Comparison of ENCODE assay signal across 9 cellular contexts in the genomic region with DNA sequence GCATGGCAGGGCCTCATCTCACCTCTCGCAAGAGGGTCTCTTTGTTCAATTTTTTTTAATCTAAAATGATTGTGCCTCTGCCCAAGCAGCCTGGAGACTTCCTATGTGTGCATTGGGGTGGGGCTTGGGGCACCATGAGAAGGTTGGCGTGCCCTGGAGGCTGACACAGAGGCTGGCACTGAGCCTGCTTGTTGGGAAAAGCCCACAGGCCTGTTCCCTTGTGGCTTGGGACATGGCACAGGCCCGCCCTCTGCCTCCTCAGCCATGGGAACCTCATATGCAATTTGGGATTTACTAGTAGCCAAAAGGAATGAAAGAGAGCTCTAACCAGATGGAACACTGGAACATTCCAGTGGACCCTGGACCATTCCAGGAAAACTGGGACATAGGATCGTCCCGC. TPM values are rescaled to one million over a fixed set of nuclear protein-coding genes. Genes with fewer than 3 reads are reported as not detected.
A peak's percentile ranks its signal among the peaks of the same experiment; 100 is the strongest.
DNase-seq lines count a peak whose midpoint lies in the region; ATAC-seq and TF ChIP-seq lines count a peak whose summit lies in the region.
"Had no signal": no experiment of that assay in that cellular context is flagged by ENCODE, and none has a peak within 500 bp of the region (broad histone marks: within the 10 kb centered on the region; RNA-seq: fewer than 3 reads in every experiment).

No MANE protein-coding gene starts in this region.

- peak overlapping the region; percentile 86 to 97 for H3K27ac ChIP-seq in breast epithelium
- H3K27ac ChIP-seq in lower lobe of right lung: peak overlapping the region; percentile 78

- ATAC-seq in lower lobe of right lung: peak; percentile 24 to 35
- ATAC-seq in activated CD4-positive, CD25-positive, alpha-beta regulatory T cell treated with anti-CD3 and anti-CD28 coated beads, Interleukin-2, amount 50 U/mL, for 24 hours: no peak

- CTCF ChIA-PET in activated CD4-positive, alpha-beta T cell treated with anti-CD3 and anti-CD28 coated beads, Interleukin-2, amount 10 ng/mL, durations not matched to agents 7 days and 5 days (lab: Charles Lee): interaction anchor here (1.0 to 4.9 kb wide), 2 partner anchors 12 to 31 kb away, joined by 4 to 28 read pairs; partner anchors contain the start of genes FXYD5 and LGI4

- TF ChIP-seq CTCF in breast epithelium (IDR thresholded peaks at IDR 0.05) (no peak), lower lobe of right lung (IDR thresholded peaks at IDR 0.05) (no peak), type B pancreatic cell (conservative IDR thresholded peaks at IDR 0.05) (no peak), progenitor cell of endocrine pancreas (IDR thresholded peaks at IDR 0.05; ENCODE audit: unreplicated experiment) (no peak)

- no peaks in the 10 kb centered on the region for H3K9me3 ChIP-seq in breast epithelium
- no peaks in the 10 kb centered on the region for H3K9me3 ChIP-seq in lower lobe of right lung

- H3K9me3 Mint-ChIP-seq in activated T-cell treated with anti-CD3 and anti-CD28 coated beads, Interleukin-2, amount 50 U/mL, for 24 hours: no peaks in the 10 kb centered on the region
- H3K9me3 Mint-ChIP-seq in type B pancreatic cell: no peaks in the 10 kb centered on the region
- H3K9me3 Mint-ChIP-seq in activated CD4-positive, alpha-beta T cell treated with anti-CD3 and anti-CD28 coated beads, Interleukin-2, amount 10 ng/mL, durations not matched to agents 7 days and 5 days: no peaks in the 10 kb centered on the region
- H3K9me3 Mint-ChIP-seq in progenitor cell of endocrine pancreas (ENCODE audit: low read depth): no peaks in the 10 kb centered on the region

- no peak for DNase-seq in activated T-cell treated with anti-CD3 and anti-CD28 coated beads, Interleukin-2, amount 50 U/mL, for 24 hours
- DNase-seq in activated T-cell treated with anti-CD3 and anti-CD28 coated beads for 4 hours: no peak
- no peak for DNase-seq in breast epithelium (ENCODE audit: low spot score in 2 of 2)
- DNase-seq in lower lobe of right lung: no peak
- DNase-seq in type B pancreatic cell (ENCODE audit: extremely low spot score, unreplicated experiment): no peak
- no peak for DNase-seq in activated CD4-positive, alpha-beta T cell treated with anti-CD3 and anti-CD28 coated beads, Interleukin-2, amount 10 ng/mL, durations not matched to agents 7 days and 5 days
- DNase-seq in progenitor cell of endocrine pancreas (ENCODE audit: low spot score, unreplicated experiment): no peak
- DNase-seq: KBM-7 had no signal

- H3K36me3 ChIP-seq in breast epithelium (no peaks in the 10 kb centered on the region), lower lobe of right lung (no peaks in the 10 kb centered on the region)

- no peaks in the 10 kb centered on the region for H3K36me3 Mint-ChIP-seq in activated T-cell treated with anti-CD3 and anti-CD28 coated beads, Interleukin-2, amount 50 U/mL, for 24 hours (ENCODE audit: low read depth)
- H3K36me3 Mint-ChIP-seq in type B pancreatic cell (no peaks in the 10 kb centered on the region), progenitor cell of endocrine pancreas (ENCODE audit: insufficient read depth) (no peaks in the 10 kb centered on the region)
- H3K36me3 Mint-ChIP-seq in activated CD4-positive, alpha-beta T cell treated with anti-CD3 and anti-CD28 coated beads, Interleukin-2, amount 10 ng/mL, durations not matched to agents 7 days and 5 days (ENCODE audit: low read depth): no peaks in the 10 kb centered on the region

- POLR2A ChIA-PET in activated CD4-positive, alpha-beta T cell treated with anti-CD3 and anti-CD28 coated beads, Interleukin-2, amount 10 ng/mL, durations not matched to agents 7 days and 5 days (lab: Charles Lee): no interaction called here

- H3K4me1 ChIP-seq in breast epithelium: peaks cover 13 to 38% of the 10 kb centered on the region in 2 donors
- peaks cover 22% of the 10 kb centered on the region for H3K4me1 ChIP-seq in lower lobe of right lung

- H3K4me3 Mint-ChIP-seq in activated T-cell treated with anti-CD3 and anti-CD28 coated beads, Interleukin-2, amount 50 U/mL, for 24 hours: peak overlapping the region; percentile 76
- H3K4me3 Mint-ChIP-seq in type B pancreatic cell (no peak overlapping the region), progenitor cell of endocrine pancreas (ENCODE audit: low read depth) (no peak overlapping the region)
- H3K4me3 Mint-ChIP-seq in activated CD4-positive, alpha-beta T cell treated with anti-CD3 and anti-CD28 coated beads, Interleukin-2, amount 10 ng/mL, durations not matched to agents 7 days and 5 days: no peak overlapping the region

- H3K27me3 Mint-ChIP-seq in activated T-cell treated with anti-CD3 and anti-CD28 coated beads, Interleukin-2, amount 50 U/mL, for 24 hours: no peaks in the 10 kb centered on the region
- H3K27me3 Mint-ChIP-seq in type B pancreatic cell: no peaks in the 10 kb centered on the region
- H3K27me3 Mint-ChIP-seq in activated CD4-positive, alpha-beta T cell treated with anti-CD3 and anti-CD28 coated beads, Interleukin-2, amount 10 ng/mL, durations not matched to agents 7 days and 5 days: no peaks in the 10 kb centered on the region
- H3K27me3 Mint-ChIP-seq in progenitor cell of endocrine pancreas: peaks cover 16% of the 10 kb centered on the region

- no peak overlapping the region for H3K27ac Mint-ChIP-seq in activated T-cell treated with anti-CD3 and anti-CD28 coated beads, Interleukin-2, amount 50 U/mL, for 24 hours
- H3K27ac Mint-ChIP-seq in type B pancreatic cell (peak overlapping the region; percentile 3), progenitor cell of endocrine pancreas (no peak overlapping the region)
- H3K27ac Mint-ChIP-seq in activated CD4-positive, alpha-beta T cell treated with anti-CD3 and anti-CD28 coated beads, Interleukin-2, amount 10 ng/mL, durations not matched to agents 7 days and 5 days: no peak overlapping the region

- peaks cover 15% of the 10 kb centered on the region for H3K4me1 Mint-ChIP-seq in activated T-cell treated with anti-CD3 and anti-CD28 coated beads, Interleukin-2, amount 50 U/mL, for 24 hours (ENCODE audit: low read depth)
- H3K4me1 Mint-ChIP-seq in type B pancreatic cell (ENCODE audit: unreplicated experiment) (peaks cover 28% of the 10 kb centered on the region), progenitor cell of endocrine pancreas (ENCODE audit: low read depth) (no peaks in the 10 kb centered on the region)
- H3K4me1 Mint-ChIP-seq in activated CD4-positive, alpha-beta T cell treated with anti-CD3 and anti-CD28 coated beads, Interleukin-2, amount 10 ng/mL, durations not matched to agents 7 days and 5 days: peaks cover 16% of the 10 kb centered on the region

- intact Hi-C loops in breast epithelium (cut with DNase I; ENCODE audit: low total_unique reads): no loop called here
- intact Hi-C loops in lower lobe of right lung (cut with DNase I): no loop called here

- H3K4me3 ChIP-seq in breast epithelium (peak overlapping the region; percentile 49 to 75 (median 55)), lower lobe of right lung (no peak overlapping the region)

- TF ChIP-seq POLR2A in breast epithelium (IDR thresholded peaks at IDR 0.05): no peak

- H3K27me3 ChIP-seq in breast epithelium (no peaks in the 10 kb centered on the region), lower lobe of right lung (ENCODE audit: low read depth) (no peaks in the 10 kb centered on the region)

RNA-seq across cellular contexts. Expression of gene FXYD3, which starts 8.0 kb away (rescaled TPM):
- total RNA-seq in breast epithelium: 100 to 1,000 TPM in 2 of 3 donors, not detected in 1; 135 to 318 TPM
- total RNA-seq in lower lobe of right lung: 135 TPM
- 77.5 and 157 TPM in 2 replicates for total RNA-seq in type B pancreatic cell (ENCODE audit: low replicate concordance)
- total RNA-seq in activated CD4-positive, alpha-beta T cell treated with anti-CD3 and anti-CD28 coated beads, Interleukin-2, amount 10 ng/mL, durations not matched to agents 7 days and 5 days: not detected
- 14.2 and 17.3 TPM in 2 replicates for total RNA-seq in progenitor cell of endocrine pancreas

RNA-seq across cellular contexts. Expression of gene LGI4, which starts 11.3 kb away (rescaled TPM):
- 10 to 100 TPM in 1 of 3 donors, 1 to 10 TPM in 2; 4.3 to 37.8 (median 5.3) TPM for total RNA-seq in breast epithelium
- total RNA-seq in lower lobe of right lung: 6.3 TPM
- 0.21 and 2.2 TPM in 2 replicates for total RNA-seq in type B pancreatic cell (ENCODE audit: low replicate concordance)
- total RNA-seq in activated CD4-positive, alpha-beta T cell treated with anti-CD3 and anti-CD28 coated beads, Interleukin-2, amount 10 ng/mL, durations not matched to agents 7 days and 5 days: under 1 TPM; 0.37 to 0.40 TPM
- total RNA-seq in progenitor cell of endocrine pancreas: 0.20 TPM in 1 of 2 replicates, not detected in the other

RNA-seq across cellular contexts. Expression of gene FXYD1, which starts 15.1 kb away (rescaled TPM):
- total RNA-seq in breast epithelium (10 to 100 TPM; 15.5 to 75.5 (median 34.7) TPM), lower lobe of right lung (49.7 TPM), type B pancreatic cell (ENCODE audit: low replicate concordance) (2.0 and 5.3 TPM in 2 replicates), progenitor cell of endocrine pancreas (not detected in 2 replicates)
- total RNA-seq in activated CD4-positive, alpha-beta T cell treated with anti-CD3 and anti-CD28 coated beads, Interleukin-2, amount 10 ng/mL, durations not matched to agents 7 days and 5 days: 1 to 10 TPM; 1.0 to 1.8 TPM

RNA-seq across cellular contexts. Expression of gene FXYD7, which starts 19.5 kb away (rescaled TPM):
- total RNA-seq in breast epithelium (not detected), lower lobe of right lung (not detected), type B pancreatic cell (ENCODE audit: low replicate concordance) (1.5 TPM in 1 of 2 replicates, not detected in the other), progenitor cell of endocrine pancreas (not detected in 2 replicates)
- total RNA-seq in activated CD4-positive, alpha-beta T cell treated with anti-CD3 and anti-CD28 coated beads, Interleukin-2, amount 10 ng/mL, durations not matched to agents 7 days and 5 days: 1 to 10 TPM; 4.5 to 5.0 TPM

RNA-seq across cellular contexts. Expression of gene FXYD5, which starts 31.0 kb away (rescaled TPM):
- total RNA-seq in breast epithelium (10 to 100 TPM; 52.4 to 56.7 (median 56.2) TPM), lower lobe of right lung (152 TPM), type B pancreatic cell (ENCODE audit: low replicate concordance) (24.2 and 92.8 TPM in 2 replicates), progenitor cell of endocrine pancreas (0.62 and 1.2 TPM in 2 replicates)
- total RNA-seq in activated CD4-positive, alpha-beta T cell treated with anti-CD3 and anti-CD28 coated beads, Interleukin-2, amount 10 ng/mL, durations not matched to agents 7 days and 5 days: 100 to 1,000 TPM; 455 to 524 TPM

Comparison
In these comparisons a context has a peak if more than half of its experiments do, and no peak if none do; other contexts are left out.
1. ATAC-seq: peak in lower lobe of right lung (2 of 2); none in activated CD4-positive, CD25-positive, alpha-beta regulatory T cell treated with anti-CD3 and anti-CD28 coated beads, Interleukin-2, amount 50 U/mL, for 24 hours (0 of 2).